ENCODE assay signal across 8 cellular contexts in the genomic region with DNA sequence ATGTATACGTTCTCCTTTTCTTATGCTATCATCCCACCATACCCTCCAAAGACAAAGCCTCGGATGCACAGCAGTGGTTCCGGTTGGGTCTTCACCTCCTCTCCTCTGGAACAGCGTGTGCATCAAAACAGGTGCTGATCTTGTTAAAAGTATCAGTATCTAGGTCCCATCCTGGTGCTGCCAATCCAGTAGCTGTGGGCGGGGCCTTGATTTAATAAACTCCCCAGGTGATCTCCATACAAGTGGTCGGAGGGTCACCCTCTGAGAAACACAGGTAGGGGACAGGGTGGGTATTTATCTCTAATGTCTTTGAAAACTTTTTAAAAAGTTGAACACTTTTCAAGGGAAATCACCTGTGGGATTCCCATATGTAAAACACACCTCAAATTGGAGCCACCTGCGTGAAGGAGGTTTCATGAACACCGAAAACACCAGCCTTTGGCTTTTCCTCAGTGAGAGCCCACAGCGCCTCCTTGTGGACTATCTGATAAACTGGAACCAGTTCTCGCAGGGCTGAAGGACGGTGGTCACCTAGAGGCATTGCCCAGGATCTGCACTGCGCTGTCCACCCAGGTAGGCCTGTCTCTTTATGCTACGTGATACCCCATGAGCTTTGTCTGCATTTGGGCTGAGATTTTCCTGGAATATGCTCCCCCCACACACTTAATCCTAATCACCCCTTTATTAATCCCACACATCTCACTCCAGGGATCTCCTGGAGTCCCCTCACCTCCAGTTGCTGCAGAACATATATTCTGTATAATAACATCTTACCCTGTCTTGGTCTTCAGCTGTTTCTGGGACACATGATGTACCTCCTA.
DNase-seq lines count a peak whose midpoint lies in the region; ATAC-seq and TF ChIP-seq lines count a peak whose summit lies in the region.

No MANE protein-coding gene starts in this region.

- peaks cover 46% of the 10 kb centered on the region for H3K27me3 Mint-ChIP-seq in activated T-cell treated with anti-CD3 and anti-CD28 coated beads, Interleukin-2, amount 50 U/mL, for 72 hours (ENCODE audit: low read depth)
- H3K27me3 Mint-ChIP-seq in activated T-cell treated with anti-CD3 and anti-CD28 coated beads, Interleukin-2, amount 50 U/mL, for 4 hours (ENCODE audit: low read depth), result peaks cover 20% of the 10 kb centered on the region
- H3K27me3 Mint-ChIP-seq in activated naive CD8-positive, alpha-beta T cell treated with anti-CD3 and anti-CD28 coated beads for 36 hours, result peaks cover 35% of the 10 kb centered on the region

- H4K20me1 ChIP-seq in hepatocyte (ENCODE audit: insufficient read depth, poor library complexity, severe bottlenecking), result no peaks in the 10 kb centered on the region

- TF ChIP-seq CTCF in HEK293 (tag by site-specific recombination; IDR thresholded peaks at IDR 0.05) (peak; percentile 77), hepatocyte (IDR thresholded peaks at IDR 0.05; ENCODE audit: poor library complexity) (peak; percentile 72)

- peak; percentile 65 to 73 for DNase-seq in activated T-cell treated with anti-CD3 and anti-CD28 coated beads, Interleukin-2, amount 50 U/mL, for 72 hours
- DNase-seq in activated T-cell treated with anti-CD3 and anti-CD28 coated beads, Interleukin-2, amount 50 U/mL, for 4 hours, result no peak
- DNase-seq in NCI-H2196 treated with DMSO at 0.1 percent for 48 hours (lab: John Stamatoyannopoulos, UW; ENCODE audit: unreplicated experiment) (peak; percentile 41), hepatocyte (ENCODE audit: low spot score) (peak; percentile 84)
- DNase-seq in activated naive CD8-positive, alpha-beta T cell treated with anti-CD3 and anti-CD28 coated beads for 36 hours, result peak; percentile 40
- DNase-seq in stimulated activated CD4-positive, alpha-beta T cell treated with anti-CD3 and anti-CD28 coated beads, TNF-alpha, amount 100 ng/mL, for 48 hours (ENCODE audit: low read depth in 3 of 3), result peak; percentile 16 to 43 (median 25)

- H3K4me1 ChIP-seq in HEK293 (ENCODE audit: control insufficient read depth, insufficient read depth, low read length) (no peaks in the 10 kb centered on the region), hepatocyte (ENCODE audit: insufficient read depth) (no peaks in the 10 kb centered on the region)

- CTCF ChIA-PET in HEK293 (lab: Yijun Ruan, JAX), result interaction anchor here (0.6 to 2.4 kb wide), 16 partner anchors 8 to 929 kb away, joined by 3 to 10 read pairs (median 3); no protein-coding TSS in a partner anchor

- H3K36me3 ChIP-seq in HEK293 (ENCODE audit: control insufficient read depth in 2 of 2, insufficient read depth in 1 of 2, low read length in 2 of 2), result peaks cover 6 to 58% of the 10 kb centered on the region in 2 experiments; a peak in 2 of 3 replicates
- no peaks in the 10 kb centered on the region for H3K36me3 ChIP-seq in hepatocyte (replicated peaks; ENCODE audit: insufficient read depth, low read depth)

- H3K9me2 ChIP-seq in hepatocyte (replicated peaks; ENCODE audit: insufficient read depth), result no peaks in the 10 kb centered on the region

- H3K4me2 ChIP-seq in hepatocyte, result no peak overlapping the region

- H3K27ac ChIP-seq in HEK293 (ENCODE audit: extremely low read depth, low read depth, low read length) (no peak overlapping the region), hepatocyte (no peak overlapping the region)

- WGBS in hepatocyte (ENCODE audit: low lambda C conversion rate, missing lambda C conversion rate), result 55% methylated on average over 13 of the region's 13 CpGs

- no peak overlapping the region for H2AFZ ChIP-seq in hepatocyte

- H3K9me3 ChIP-seq in HEK293 (ENCODE audit: control insufficient read depth, insufficient read depth, low read depth, low read length) (no peaks in the 10 kb centered on the region), hepatocyte (ENCODE audit: low read depth) (no peaks in the 10 kb centered on the region)

- H3K27me3 ChIP-seq in hepatocyte, result no peaks in the 10 kb centered on the region

- peak; percentile 54 to 63 for ATAC-seq in activated T-cell treated with anti-CD3 and anti-CD28 coated beads, Interleukin-2, amount 50 U/mL, for 72 hours (replicated peaks in 1 of 2)
- ATAC-seq in activated T-cell treated with anti-CD3 and anti-CD28 coated beads, Interleukin-2, amount 50 U/mL, for 4 hours, result no peak
- ATAC-seq in GM21381 (IDR thresholded peaks at IDR 0.05; ENCODE audit: unreplicated experiment), result no peak

- peaks cover 46% of the 10 kb centered on the region for H3K4me1 Mint-ChIP-seq in activated T-cell treated with anti-CD3 and anti-CD28 coated beads, Interleukin-2, amount 50 U/mL, for 72 hours (ENCODE audit: low read depth)
- H3K4me1 Mint-ChIP-seq in activated T-cell treated with anti-CD3 and anti-CD28 coated beads, Interleukin-2, amount 50 U/mL, for 4 hours (ENCODE audit: low read depth), result no peaks in the 10 kb centered on the region
- peaks cover 10% of the 10 kb centered on the region for H3K4me1 Mint-ChIP-seq in activated naive CD8-positive, alpha-beta T cell treated with anti-CD3 and anti-CD28 coated beads for 36 hours

- H3K79me2 ChIP-seq in hepatocyte, result no peaks in the 10 kb centered on the region

- H3K4me3 Mint-ChIP-seq in activated T-cell treated with anti-CD3 and anti-CD28 coated beads, Interleukin-2, amount 50 U/mL, for 72 hours, result peak overlapping the region; percentile 52 to 65
- H3K4me3 Mint-ChIP-seq in activated T-cell treated with anti-CD3 and anti-CD28 coated beads, Interleukin-2, amount 50 U/mL, for 4 hours, result no peak overlapping the region
- H3K4me3 Mint-ChIP-seq in activated naive CD8-positive, alpha-beta T cell treated with anti-CD3 and anti-CD28 coated beads for 36 hours, result no peak overlapping the region

- H3K36me3 Mint-ChIP-seq in activated T-cell treated with anti-CD3 and anti-CD28 coated beads, Interleukin-2, amount 50 U/mL, for 72 hours (ENCODE audit: insufficient read depth in 2 of 2), result no peaks in the 10 kb centered on the region
- no peaks in the 10 kb centered on the region for H3K36me3 Mint-ChIP-seq in activated T-cell treated with anti-CD3 and anti-CD28 coated beads, Interleukin-2, amount 50 U/mL, for 4 hours (ENCODE audit: insufficient read depth)
- no peaks in the 10 kb centered on the region for H3K36me3 Mint-ChIP-seq in activated naive CD8-positive, alpha-beta T cell treated with anti-CD3 and anti-CD28 coated beads for 36 hours

- peak overlapping the region; percentile 63 for H3K27ac Mint-ChIP-seq in activated T-cell treated with anti-CD3 and anti-CD28 coated beads, Interleukin-2, amount 50 U/mL, for 72 hours
- H3K27ac Mint-ChIP-seq in activated naive CD8-positive, alpha-beta T cell treated with anti-CD3 and anti-CD28 coated beads for 36 hours, result no peak overlapping the region

- POLR2A ChIA-PET in HEK293 (lab: Yijun Ruan, JAX), result no interaction called here

- H3K9me3 Mint-ChIP-seq in activated T-cell treated with anti-CD3 and anti-CD28 coated beads, Interleukin-2, amount 50 U/mL, for 72 hours, result peaks cover 0 to 1% of the 10 kb centered on the region in 2 donors
- no peaks in the 10 kb centered on the region for H3K9me3 Mint-ChIP-seq in activated T-cell treated with anti-CD3 and anti-CD28 coated beads, Interleukin-2, amount 50 U/mL, for 4 hours
- no peaks in the 10 kb centered on the region for H3K9me3 Mint-ChIP-seq in activated naive CD8-positive, alpha-beta T cell treated with anti-CD3 and anti-CD28 coated beads for 36 hours

- no peak overlapping the region for H3K4me3 ChIP-seq in HEK293 (ENCODE audit: low read depth, low read length)
- no peak overlapping the region for H3K4me3 ChIP-seq in hepatocyte

TF ChIP-seq in HEK293, 187 proteins besides CTCF, POLR2A, EP300 and RAD21:
- TF ChIP-seq FEZF1 (tag by site-specific recombination; IDR thresholded peaks at IDR 0.05) (no peak), ZNF596 (tag by site-specific recombination; IDR thresholded peaks at IDR 0.05) (no peak), ZNF654 (tag by site-specific recombination; IDR thresholded peaks at IDR 0.05; ENCODE audit: low read depth) (peak; percentile 47)

Comparison
In these comparisons a context has a peak if more than half of its experiments do, and no peak if none do; other contexts are left out.
1. ATAC-seq: peak in activated T-cell treated with anti-CD3 and anti-CD28 coated beads, Interleukin-2, amount 50 U/mL, for 72 hours (2 of 2); none in activated T-cell treated with anti-CD3 and anti-CD28 coated beads, Interleukin-2, amount 50 U/mL, for 4 hours (0 of 2) and GM21381 (single experiment).
2. H3K4me3 Mint-ChIP-seq: peak in activated T-cell treated with anti-CD3 and anti-CD28 coated beads, Interleukin-2, amount 50 U/mL, for 72 hours (2 of 2); none in activated T-cell treated with anti-CD3 and anti-CD28 coated beads, Interleukin-2, amount 50 U/mL, for 4 hours (single experiment) and activated naive CD8-positive, alpha-beta T cell treated with anti-CD3 and anti-CD28 coated beads for 36 hours (single experiment).